ENCODE assay signal across 21 cellular contexts in genomic region chr12:2544213-2544612, GRCh38.
DNase-seq lines count a peak whose midpoint lies in the region; ATAC-seq and TF ChIP-seq lines count a peak whose summit lies in the region.
"Had no signal": no experiment of that assay in that cellular context is flagged by ENCODE, and none has a peak within 500 bp of the region (broad histone marks: within the 10 kb centered on the region; RNA-seq: fewer than 3 reads in every experiment).

No MANE protein-coding gene starts in this region.

- no peaks in the 10 kb centered on the region for H3K79me2 ChIP-seq in MM.1S (ENCODE audit: low read length)

- H3K27me3 ChIP-seq in MM.1S (replicated peaks; ENCODE audit: insufficient read depth, low read length), result no peaks in the 10 kb centered on the region
- H3K27me3 ChIP-seq: BLaER1, Peyer's patch had no signal

- intact Hi-C loops in activated CD4-positive, alpha-beta memory T cell treated with anti-CD3 and anti-CD28 coated beads for 36 hours (cut with micrococcal nuclease), result no loop called here
- intact Hi-C loops in mucosa of descending colon (cut with DNase I, micrococcal nuclease), result no loop called here

- H3K4me1 ChIP-seq in MM.1S (ENCODE audit: low read length) (0 out of 2 replicates have a peak, but pooled peaks cover 4% of the 10 kb centered on the region), mucosa of descending colon (ENCODE audit: low read depth) (no peaks in the 10 kb centered on the region)
- H3K4me1 ChIP-seq: BLaER1, HAP-1, Peyer's patch had no signal

- peak overlapping the region; percentile 73 for H3K27ac Mint-ChIP-seq in activated CD4-positive, alpha-beta memory T cell treated with anti-CD3 and anti-CD28 coated beads for 36 hours
- no peak overlapping the region for H3K27ac Mint-ChIP-seq in stimulated activated effector memory CD8-positive, alpha-beta T cell treated with anti-CD3 and anti-CD28 coated beads, Interleukin-12 subunit alpha, Interleukin-12 subunit beta, amount 100 ng/mL, for 72 hours
- H3K27ac Mint-ChIP-seq: CD4-positive, alpha-beta memory T cell; IgD-negative memory B cell had no signal

- no peaks in the 10 kb centered on the region; the same call in 1 of the 2 replicates for H3F3A ChIP-seq in MM.1S (ENCODE audit: insufficient read depth, low read length)

- CTCF ChIA-PET in activated CD4-positive, alpha-beta memory T cell treated with anti-CD3 and anti-CD28 coated beads for 36 hours (lab: Charles Lee), result interaction anchor here (0.8 to 1.6 kb wide), 2 partner anchors 36 to 39 kb away, joined by 3 to 4 read pairs; no protein-coding TSS in a partner anchor

- POLR2A ChIA-PET in activated CD4-positive, alpha-beta memory T cell treated with anti-CD3 and anti-CD28 coated beads for 36 hours (lab: Charles Lee), result no interaction called here

- DNase-seq in activated T-cell treated with anti-CD3 and anti-CD28 coated beads for 48 hours (ENCODE audit: low read depth), result peak; percentile 6
- DNase-seq in activated T-cell treated with anti-CD3 and anti-CD28 coated beads, Interleukin-2, amount 50 U/mL, for 1 hour, result no peak
- peak; percentile 21 for DNase-seq in MM.1S
- no peak for DNase-seq in activated CD4-positive, alpha-beta memory T cell treated with anti-CD3 and anti-CD28 coated beads for 36 hours
- DNase-seq in stimulated activated effector memory CD8-positive, alpha-beta T cell treated with anti-CD3 and anti-CD28 coated beads, Interleukin-12 subunit alpha, Interleukin-12 subunit beta, amount 100 ng/mL, for 72 hours (ENCODE audit: low spot score in 2 of 2), result peak in 1 of 2 donors; percentile 54
- no peak for DNase-seq in NCI-H524 treated with DMSO at 0.1 percent for 48 hours (lab: John Stamatoyannopoulos, UW)
- no peak for DNase-seq in mucosa of descending colon
- DNase-seq: CD4-positive, alpha-beta memory T cell; DMS153; GF-D8; GM23248; Karpas-422; NCI-H1092; NCI-H1436 treated with DMSO at 0.1 percent for 48 hours; NCI-H2029; NCI-H345; NCI-H526; Peyer's patch had no signal

- H3K36me3 ChIP-seq in MM.1S (replicated peaks; ENCODE audit: insufficient read depth, low read length), result no peaks in the 10 kb centered on the region
- no peaks in the 10 kb centered on the region for H3K36me3 ChIP-seq in mucosa of descending colon (ENCODE audit: low read depth)
- H3K36me3 ChIP-seq: BLaER1, HAP-1, Peyer's patch had no signal

- peaks cover 11% of the 10 kb centered on the region for H3K4me1 Mint-ChIP-seq in activated CD4-positive, alpha-beta memory T cell treated with anti-CD3 and anti-CD28 coated beads for 36 hours (ENCODE audit: low read depth)
- peaks cover 7% of the 10 kb centered on the region for H3K4me1 Mint-ChIP-seq in stimulated activated effector memory CD8-positive, alpha-beta T cell treated with anti-CD3 and anti-CD28 coated beads, Interleukin-12 subunit alpha, Interleukin-12 subunit beta, amount 100 ng/mL, for 72 hours
- H3K4me1 Mint-ChIP-seq: CD4-positive, alpha-beta memory T cell had no signal

- H3K4me3 Mint-ChIP-seq in activated CD4-positive, alpha-beta memory T cell treated with anti-CD3 and anti-CD28 coated beads for 36 hours, result no peak overlapping the region
- H3K4me3 Mint-ChIP-seq in stimulated activated effector memory CD8-positive, alpha-beta T cell treated with anti-CD3 and anti-CD28 coated beads, Interleukin-12 subunit alpha, Interleukin-12 subunit beta, amount 100 ng/mL, for 72 hours, result no peak overlapping the region
- H3K4me3 Mint-ChIP-seq: CD4-positive, alpha-beta memory T cell; IgD-negative memory B cell had no signal

- H3K9me3 ChIP-seq in MM.1S (replicated peaks; ENCODE audit: insufficient read depth, low read length), result no peaks in the 10 kb centered on the region
- H3K9me3 ChIP-seq in mucosa of descending colon, result no peaks in the 10 kb centered on the region
- H3K9me3 ChIP-seq: BLaER1, HAP-1 had no signal

- peak overlapping the region; percentile 10; the same call in 1 of the 2 replicates for H3K27ac ChIP-seq in MM.1S (ENCODE audit: low read length)
- H3K27ac ChIP-seq: BLaER1, GM23248, Peyer's patch had no signal

- H3K27me3 Mint-ChIP-seq in activated CD4-positive, alpha-beta memory T cell treated with anti-CD3 and anti-CD28 coated beads for 36 hours, result peaks cover 7% of the 10 kb centered on the region
- H3K27me3 Mint-ChIP-seq: IgD-negative memory B cell had no signal

- no peaks in the 10 kb centered on the region for H3K9me2 ChIP-seq in MM.1S (replicated peaks; ENCODE audit: insufficient read depth, low read length)

- H3K36me3 Mint-ChIP-seq in activated CD4-positive, alpha-beta memory T cell treated with anti-CD3 and anti-CD28 coated beads for 36 hours, result no peaks in the 10 kb centered on the region
- H3K36me3 Mint-ChIP-seq in stimulated activated effector memory CD8-positive, alpha-beta T cell treated with anti-CD3 and anti-CD28 coated beads, Interleukin-12 subunit alpha, Interleukin-12 subunit beta, amount 100 ng/mL, for 72 hours, result no peaks in the 10 kb centered on the region
- H3K36me3 Mint-ChIP-seq: CD4-positive, alpha-beta memory T cell; IgD-negative memory B cell had no signal

- H4K20me1 ChIP-seq in MM.1S (ENCODE audit: insufficient read depth, low read length), result no peaks in the 10 kb centered on the region
- H4K20me1 ChIP-seq: BLaER1 had no signal

- no peak overlapping the region for H3K9ac ChIP-seq in MM.1S (ENCODE audit: low read length)
- H3K9ac ChIP-seq: BLaER1, GM23248 had no signal

- no peaks in the 10 kb centered on the region for H3K9me3 Mint-ChIP-seq in activated CD4-positive, alpha-beta memory T cell treated with anti-CD3 and anti-CD28 coated beads for 36 hours
- H3K9me3 Mint-ChIP-seq in stimulated activated effector memory CD8-positive, alpha-beta T cell treated with anti-CD3 and anti-CD28 coated beads, Interleukin-12 subunit alpha, Interleukin-12 subunit beta, amount 100 ng/mL, for 72 hours, result no peaks in the 10 kb centered on the region
- H3K9me3 Mint-ChIP-seq: CD4-positive, alpha-beta memory T cell had no signal

- H3K4me3 ChIP-seq in MM.1S (ENCODE audit: low read length) (0 out of 2 replicates have a peak overlapping the region, but pooled peaks have one; percentile 9), mucosa of descending colon (no peak overlapping the region)
- H3K4me3 ChIP-seq: BLaER1, GM23248, HAP-1, Peyer's patch had no signal

- ATAC-seq in stimulated activated effector memory CD8-positive, alpha-beta T cell treated with anti-CD3 and anti-CD28 coated beads, Interleukin-12 subunit alpha, Interleukin-12 subunit beta, amount 100 ng/mL, for 72 hours, result peak; percentile 22
- no peak for ATAC-seq in mucosa of descending colon

- TF ChIP-seq CTCF in MM.1S (IDR thresholded peaks at IDR 0.05; ENCODE audit: low read length), result no peak
- no peak for TF ChIP-seq CTCF in mucosa of descending colon (IDR thresholded peaks at IDR 0.05)

- H2AFZ ChIP-seq in MM.1S (ENCODE audit: low read length), result 0 out of 2 replicates have a peak overlapping the region, but pooled peaks have one; percentile 27
- H2AFZ ChIP-seq: GM23248 had no signal

- peak overlapping the region; percentile 36; the same call in 1 of the 2 replicates for H3K4me2 ChIP-seq in MM.1S (ENCODE audit: low read depth, low read length)
- H3K4me2 ChIP-seq: BLaER1 had no signal

Comparison
In these comparisons a context has a peak if more than half of its experiments do, and no peak if none do; other contexts are left out.
1. DNase-seq: peak in activated T-cell treated with anti-CD3 and anti-CD28 coated beads for 48 hours (single experiment) and MM.1S (single experiment); none in activated T-cell treated with anti-CD3 and anti-CD28 coated beads, Interleukin-2, amount 50 U/mL, for 1 hour (single experiment), activated CD4-positive, alpha-beta memory T cell treated with anti-CD3 and anti-CD28 coated beads for 36 hours (single experiment), NCI-H524 treated with DMSO at 0.1 percent for 48 hours (single experiment) and mucosa of descending colon (0 of 3).